In genomic region chr5:31280210-31280609, GRCh38 we compare ENCODE assay signal across 20 cellular contexts.
DNase-seq lines count a peak whose midpoint lies in the region; ATAC-seq, FAIRE-seq and TF ChIP-seq lines count a peak whose summit lies in the region.
"Had no signal": no experiment of that assay in that cellular context is flagged by ENCODE, and none has a peak within 500 bp of the region (broad histone marks: within the 10 kb centered on the region; RNA-seq: fewer than 3 reads in every experiment).

No MANE protein-coding gene starts in this region.

- no peak overlapping the region for H3K4me3 ChIP-seq in bronchial epithelial cell (ENCODE audit: low read depth, low read length)
- H3K4me3 ChIP-seq: BLaER1, K562, SK-N-MC had no signal

- DNase-seq in NCI-H226 (peak; percentile 14), bronchial epithelial cell (ENCODE audit: low read depth) (no peak), kidney tubule cell (ENCODE audit: low spot score) (peak; percentile 19), stromal cell of bone marrow (ENCODE audit: low read depth) (peak; percentile 42), NCI-H187 (lab: John Stamatoyannopoulos, UW) (no peak), H4 (ENCODE audit: low spot score) (no peak)
- DNase-seq: CD8-positive, alpha-beta memory T cell; DMS 273 treated with DMSO at 0.1 percent for 48 hours; EL; H9; NCI-H1092; NCI-H1694 treated with DMSO at 0.1 percent for 48 hours; NCI-H446 treated with DMSO at 0.1 percent for 48 hours; NCI-H774 had no signal

- no peak for TF ChIP-seq CTCF in bronchial epithelial cell (IDR thresholded peaks at IDR 0.05; ENCODE audit: insufficient read depth, low read length, severe bottlenecking)

- no peak for ATAC-seq in GM18858 (IDR thresholded peaks at IDR 0.05; ENCODE audit: unreplicated experiment)
- ATAC-seq: K562, Panc1, Right ventricle myocardium inferior had no signal

- peak; percentile 62 for FAIRE-seq in bronchial epithelial cell (lab: Jason Lieb, UNC)
- FAIRE-seq: K562 had no signal

- no peaks in the 10 kb centered on the region for H3K27me3 ChIP-seq in bronchial epithelial cell (ENCODE audit: control insufficient read depth, insufficient read depth, low read length)
- H3K27me3 ChIP-seq: BLaER1 had no signal

- H3K36me3 ChIP-seq in bronchial epithelial cell (ENCODE audit: control insufficient read depth, insufficient read depth, low read length), result no peaks in the 10 kb centered on the region
- H3K36me3 ChIP-seq: BLaER1 had no signal

Comparison
In these comparisons a context has a peak if more than half of its experiments do, and no peak if none do; other contexts are left out.
1. DNase-seq: peak in NCI-H226 (single experiment), kidney tubule cell (single experiment) and stromal cell of bone marrow (single experiment); none in bronchial epithelial cell (single experiment), NCI-H187 (0 of 2) and H4 (single experiment).